ENCODE assay signal across 24 cellular contexts in genomic region chrX:16957751-16958150, GRCh38.
"Had no signal": no experiment of that assay in that cellular context is flagged by ENCODE, and none has a peak within 500 bp of the region (broad histone marks: within the 10 kb centered on the region; RNA-seq: fewer than 3 reads in every experiment).

No MANE protein-coding gene starts in this region.

- DNase-seq: colonic mucosa; cortex of kidney; dermis blood vessel endothelial cell; dorsolateral prefrontal cortex; effector CD4-positive, alpha-beta T cell; effector CD8-positive, alpha-beta T cell; effector memory CD4-positive, alpha-beta T cell; effector memory CD8-positive, alpha-beta T cell; erythroblast; esophagus squamous epithelium; foreskin fibroblast; foreskin keratinocyte; foreskin melanocyte; gastrocnemius medialis; glutamatergic neuron; head of caudate nucleus; heart left ventricle had no signal

- H3K27ac Mint-ChIP-seq: effector memory CD8-positive, alpha-beta T cell had no signal

- H3K9me3 Mint-ChIP-seq: dendritic cell treated with granulocyte-macrophage colony-stimulating factor and Interleukin-4, amounts not matched to agents 40 ng/mL and 50 ng/mL, for 4 days; effector memory CD8-positive, alpha-beta T cell; endodermal cell had no signal

- H3K4me1 ChIP-seq: colonic mucosa, esophagus squamous epithelium, gastrocnemius medialis, gastroesophageal sphincter had no signal

- ATAC-seq: effector memory CD8-positive, alpha-beta T cell; esophagus mucosa; foreskin keratinocyte; gastrocnemius medialis; gastroesophageal sphincter; heart left ventricle had no signal

- H3K4me3 ChIP-seq: colonic mucosa, coronary artery, dorsolateral prefrontal cortex, esophagus muscularis mucosa, esophagus squamous epithelium, gastrocnemius medialis, gastroesophageal sphincter, heart left ventricle had no signal

- H3K27ac ChIP-seq: colonic mucosa, coronary artery, epithelial cell of prostate, esophagus muscularis mucosa, esophagus squamous epithelium, foreskin keratinocyte, gastrocnemius medialis, gastroesophageal sphincter, heart left ventricle had no signal

- H3K27me3 ChIP-seq: colonic mucosa, esophagus muscularis mucosa, esophagus squamous epithelium, foreskin keratinocyte, gastroesophageal sphincter had no signal

- H3K4me3 Mint-ChIP-seq: dendritic cell treated with granulocyte-macrophage colony-stimulating factor and Interleukin-4, amounts not matched to agents 40 ng/mL and 50 ng/mL, for 4 days; effector memory CD8-positive, alpha-beta T cell; endodermal cell had no signal

- H3K27me3 Mint-ChIP-seq: dendritic cell treated with granulocyte-macrophage colony-stimulating factor and Interleukin-4, amounts not matched to agents 40 ng/mL and 50 ng/mL, for 4 days had no signal

- H3K9me3 ChIP-seq: colonic mucosa, esophagus muscularis mucosa, esophagus squamous epithelium, gastrocnemius medialis, gastroesophageal sphincter, heart left ventricle had no signal

- H3K36me3 ChIP-seq: colonic mucosa, esophagus muscularis mucosa, esophagus squamous epithelium, gastrocnemius medialis, gastroesophageal sphincter, heart left ventricle had no signal
